Comparison of ENCODE assay signal across 17 cellular contexts in genomic region chr17:21292867-21293845, GRCh38. TPM values are rescaled to one million over a fixed set of nuclear protein-coding genes. Genes with fewer than 3 reads are reported as not detected.
A peak's percentile ranks its signal among the peaks of the same experiment; 100 is the strongest.
DNase-seq lines count a peak whose midpoint lies in the region; ATAC-seq and TF ChIP-seq lines count a peak whose summit lies in the region.
"Had no signal": no experiment of that assay in that cellular context is flagged by ENCODE, and none has a peak within 500 bp of the region (broad histone marks: within the 10 kb centered on the region; RNA-seq: fewer than 3 reads in every experiment).

No MANE protein-coding gene starts in this region.

- H3K4me3 Mint-ChIP-seq in activated T-cell treated with anti-CD3 and anti-CD28 coated beads, Interleukin-2, amount 50 U/mL, for 24 hours: no peak overlapping the region
- no peak overlapping the region for H3K4me3 Mint-ChIP-seq in activated T-cell treated with anti-CD3 and anti-CD28 coated beads, Interleukin-2, amount 50 U/mL, for 4 hours
- H3K4me3 Mint-ChIP-seq in activated B cell treated with CpG ODN at 0.5 μM for 24 hours: no peak overlapping the region
- H3K4me3 Mint-ChIP-seq in memory B cell: no peak overlapping the region
- no peak overlapping the region for H3K4me3 Mint-ChIP-seq in nephron progenitor cell

- intact Hi-C loops in activated B cell treated with CpG ODN at 0.5 μM for 24 hours (cut with micrococcal nuclease): no loop called here

- TF ChIP-seq CTCF in activated B cell treated with CpG ODN at 0.5 μM for 24 hours (IDR thresholded peaks at IDR 0.05) (no peak), nephron progenitor cell (IDR thresholded peaks at IDR 0.05) (no peak)

- ATAC-seq in activated T-cell treated with anti-CD3 and anti-CD28 coated beads, Interleukin-2, amount 50 U/mL, for 4 hours: no peak
- no peak for ATAC-seq in activated B cell treated with CpG ODN at 0.5 μM for 24 hours (ENCODE audit: low read depth)
- ATAC-seq in memory B cell (ENCODE audit: low read depth): no peak
- no peak for ATAC-seq in HG03442 (IDR thresholded peaks at IDR 0.05; ENCODE audit: unreplicated experiment)
- ATAC-seq in GM18519 (IDR thresholded peaks at IDR 0.05; ENCODE audit: low FRiP score, unreplicated experiment): no peak

- peaks cover 79% of the 10 kb centered on the region for H3K36me3 Mint-ChIP-seq in activated T-cell treated with anti-CD3 and anti-CD28 coated beads, Interleukin-2, amount 50 U/mL, for 24 hours (ENCODE audit: low read depth)
- peaks cover 8% of the 10 kb centered on the region for H3K36me3 Mint-ChIP-seq in activated T-cell treated with anti-CD3 and anti-CD28 coated beads, Interleukin-2, amount 50 U/mL, for 4 hours (ENCODE audit: insufficient read depth)
- H3K36me3 Mint-ChIP-seq in activated B cell treated with CpG ODN at 0.5 μM for 24 hours (ENCODE audit: low read depth) (peaks cover 20% of the 10 kb centered on the region), memory B cell (peaks cover 9% of the 10 kb centered on the region), nephron progenitor cell (ENCODE audit: low read depth) (peaks cover 5% of the 10 kb centered on the region)

- CTCF ChIA-PET in activated B cell treated with CpG ODN at 0.5 μM for 24 hours (lab: Charles Lee): no interaction called here

- no peak for DNase-seq in activated T-cell treated with anti-CD3 and anti-CD28 coated beads, Interleukin-2, amount 50 U/mL, for 24 hours
- DNase-seq in activated T-cell treated with anti-CD3 and anti-CD28 coated beads, Interleukin-2, amount 50 U/mL, for 4 hours: no peak
- DNase-seq in activated B cell treated with CpG ODN at 0.5 μM for 24 hours (no peak), memory B cell (ENCODE audit: low spot score in 2 of 2) (no peak), NCI-H226 (no peak), nephron progenitor cell (no peak)
- DNase-seq: C1 segment of cervical spinal cord, DMS 273 treated with DMSO at 0.1 percent for 48 hours, GDM1, GM23248, NCI-H1048, NCI-H2107, NCI-H2227 treated with DMSO at 0.1 percent for 48 hours, NCI-H524 treated with DMSO at 0.1 percent for 48 hours, SHP77 had no signal

- H3K27ac Mint-ChIP-seq in activated T-cell treated with anti-CD3 and anti-CD28 coated beads, Interleukin-2, amount 50 U/mL, for 24 hours: peak overlapping the region; percentile 57
- peak overlapping the region; percentile 41 for H3K27ac Mint-ChIP-seq in activated B cell treated with CpG ODN at 0.5 μM for 24 hours
- peak overlapping the region; percentile 73 for H3K27ac Mint-ChIP-seq in memory B cell
- no peak overlapping the region for H3K27ac Mint-ChIP-seq in nephron progenitor cell

- H3K9me3 Mint-ChIP-seq in activated T-cell treated with anti-CD3 and anti-CD28 coated beads, Interleukin-2, amount 50 U/mL, for 24 hours: no peaks in the 10 kb centered on the region
- peaks cover 3% of the 10 kb centered on the region for H3K9me3 Mint-ChIP-seq in activated T-cell treated with anti-CD3 and anti-CD28 coated beads, Interleukin-2, amount 50 U/mL, for 4 hours
- H3K9me3 Mint-ChIP-seq in activated B cell treated with CpG ODN at 0.5 μM for 24 hours (no peaks in the 10 kb centered on the region), memory B cell (no peaks in the 10 kb centered on the region), nephron progenitor cell (peaks cover 50% of the 10 kb centered on the region)

- POLR2A ChIA-PET in activated B cell treated with CpG ODN at 0.5 μM for 24 hours (lab: Charles Lee): no interaction called here

- peaks cover 10% of the 10 kb centered on the region for H3K27me3 Mint-ChIP-seq in activated T-cell treated with anti-CD3 and anti-CD28 coated beads, Interleukin-2, amount 50 U/mL, for 24 hours
- peaks cover 5% of the 10 kb centered on the region for H3K27me3 Mint-ChIP-seq in activated T-cell treated with anti-CD3 and anti-CD28 coated beads, Interleukin-2, amount 50 U/mL, for 4 hours (ENCODE audit: low read depth)
- H3K27me3 Mint-ChIP-seq in activated B cell treated with CpG ODN at 0.5 μM for 24 hours (peaks cover 1% of the 10 kb centered on the region), memory B cell (no peaks in the 10 kb centered on the region), nephron progenitor cell (ENCODE audit: low read depth, poor library complexity) (peaks cover 5% of the 10 kb centered on the region)

- peaks cover 47% of the 10 kb centered on the region for H3K4me1 Mint-ChIP-seq in activated T-cell treated with anti-CD3 and anti-CD28 coated beads, Interleukin-2, amount 50 U/mL, for 24 hours (ENCODE audit: low read depth)
- peaks cover 44% of the 10 kb centered on the region for H3K4me1 Mint-ChIP-seq in activated T-cell treated with anti-CD3 and anti-CD28 coated beads, Interleukin-2, amount 50 U/mL, for 4 hours (ENCODE audit: low read depth)
- H3K4me1 Mint-ChIP-seq in activated B cell treated with CpG ODN at 0.5 μM for 24 hours: peaks cover 56% of the 10 kb centered on the region
- H3K4me1 Mint-ChIP-seq in memory B cell: peaks cover 34% of the 10 kb centered on the region
- H3K4me1 Mint-ChIP-seq in nephron progenitor cell: peaks cover 14% of the 10 kb centered on the region

RNA-seq across cellular contexts. Expression of gene MAP2K3, which starts 8.6 kb away (rescaled TPM):
- 100 to 1,000 TPM; 216 to 260 (median 253) TPM for total RNA-seq in activated T-cell treated with anti-CD3 and anti-CD28 coated beads, Interleukin-2, amount 50 U/mL, for 4 hours
- 75.1 and 81.1 TPM in 2 replicates for total RNA-seq in activated B cell treated with CpG ODN at 0.5 μM for 24 hours

RNA-seq across cellular contexts. Expression of gene NATD1, which starts 39.9 kb away (rescaled TPM):
- under 1 TPM; 0.73 to 0.98 (median 0.90) TPM for total RNA-seq in activated T-cell treated with anti-CD3 and anti-CD28 coated beads, Interleukin-2, amount 50 U/mL, for 4 hours
- 1.5 and 1.7 TPM in 2 replicates for total RNA-seq in activated B cell treated with CpG ODN at 0.5 μM for 24 hours
